ENCODE assay signal across 17 cellular contexts in the genomic region with DNA sequence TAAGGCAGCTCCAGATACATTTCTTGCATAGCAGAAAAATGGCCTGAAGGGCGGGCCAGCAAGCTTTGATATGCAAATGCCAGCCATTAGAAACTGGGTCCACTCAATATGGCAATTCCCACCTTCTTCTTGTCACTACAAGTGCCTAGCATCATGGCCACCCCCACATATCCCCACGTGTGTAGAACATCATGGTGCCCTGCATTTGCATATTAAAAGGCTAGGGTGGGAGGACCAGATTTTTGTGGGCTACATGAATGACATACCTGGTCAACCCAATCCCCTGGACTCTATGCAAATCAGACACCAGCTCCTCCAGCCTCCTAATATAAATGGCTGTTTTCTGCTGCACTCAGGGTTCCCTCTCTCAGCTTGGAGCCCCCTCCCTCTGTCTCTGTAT. TPM values are rescaled to one million over a fixed set of nuclear protein-coding genes. Genes with fewer than 3 reads are reported as not detected.
"Had no signal": no experiment of that assay in that cellular context is flagged by ENCODE, and none has a peak within 500 bp of the region (broad histone marks: within the 10 kb centered on the region; RNA-seq: fewer than 3 reads in every experiment).

No MANE protein-coding gene starts in this region.

- DNase-seq: effector memory CD4-positive, alpha-beta T cell; glutamatergic neuron; naive thymus-derived CD4-positive, alpha-beta T cell; small intestine; stimulated activated CD4-positive, alpha-beta T cell treated with anti-CD3 and anti-CD28 coated beads, Interleukin-2, amount 100 ng/mL, for 48 hours; stimulated activated naive CD8-positive, alpha-beta T cell treated with anti-CD3 and anti-CD28 coated beads, Interleukin-15, Interleukin-2, amounts not matched to agents 100 U/mL and 50 U/mL, for 24 hours; thyroid gland; upper lobe of left lung had no signal

- H3K4me1 ChIP-seq: suprapubic skin, thyroid gland, uterus had no signal

- H3K27me3 Mint-ChIP-seq: naive thymus-derived CD4-positive, alpha-beta T cell had no signal

- H3K27me3 ChIP-seq: esophagus muscularis mucosa, gastroesophageal sphincter, neutrophil, suprapubic skin, thyroid gland, upper lobe of left lung, uterus had no signal

- H3K9me3 ChIP-seq: neutrophil, thyroid gland had no signal

- H3K27ac ChIP-seq: epithelial cell of prostate, neutrophil, suprapubic skin, thyroid gland, upper lobe of left lung, uterus had no signal

- ATAC-seq: naive thymus-derived CD4-positive, alpha-beta T cell; stimulated activated naive CD8-positive, alpha-beta T cell treated with anti-CD3 and anti-CD28 coated beads, Interleukin-15, Interleukin-2, amounts not matched to agents 100 U/mL and 50 U/mL, for 24 hours had no signal

RNA-seq across cellular contexts. Expression of gene PLN, which starts 31.7 kb away (rescaled TPM):
- total RNA-seq: kidney epithelial cell, mammary epithelial cell, pulmonary artery endothelial cell had no signal
